8 cellular contexts compared by ENCODE assay signal in genomic region chr6:63249875-63250482, GRCh38.
"Had no signal": no experiment of that assay in that cellular context is flagged by ENCODE, and none has a peak within 500 bp of the region (broad histone marks: within the 10 kb centered on the region; RNA-seq: fewer than 3 reads in every experiment).

No MANE protein-coding gene starts in this region.

- FAIRE-seq: G401.6, GM12878, GM12891, GM12892, GM18507, GM19239 had no signal

- H3K4me3 ChIP-seq: GM12878 had no signal

- DNase-seq: GDM1, GF-D8 had no signal

- ATAC-seq: GM12878 had no signal
